ENCODE assay signal across 21 cellular contexts in the genomic region with DNA sequence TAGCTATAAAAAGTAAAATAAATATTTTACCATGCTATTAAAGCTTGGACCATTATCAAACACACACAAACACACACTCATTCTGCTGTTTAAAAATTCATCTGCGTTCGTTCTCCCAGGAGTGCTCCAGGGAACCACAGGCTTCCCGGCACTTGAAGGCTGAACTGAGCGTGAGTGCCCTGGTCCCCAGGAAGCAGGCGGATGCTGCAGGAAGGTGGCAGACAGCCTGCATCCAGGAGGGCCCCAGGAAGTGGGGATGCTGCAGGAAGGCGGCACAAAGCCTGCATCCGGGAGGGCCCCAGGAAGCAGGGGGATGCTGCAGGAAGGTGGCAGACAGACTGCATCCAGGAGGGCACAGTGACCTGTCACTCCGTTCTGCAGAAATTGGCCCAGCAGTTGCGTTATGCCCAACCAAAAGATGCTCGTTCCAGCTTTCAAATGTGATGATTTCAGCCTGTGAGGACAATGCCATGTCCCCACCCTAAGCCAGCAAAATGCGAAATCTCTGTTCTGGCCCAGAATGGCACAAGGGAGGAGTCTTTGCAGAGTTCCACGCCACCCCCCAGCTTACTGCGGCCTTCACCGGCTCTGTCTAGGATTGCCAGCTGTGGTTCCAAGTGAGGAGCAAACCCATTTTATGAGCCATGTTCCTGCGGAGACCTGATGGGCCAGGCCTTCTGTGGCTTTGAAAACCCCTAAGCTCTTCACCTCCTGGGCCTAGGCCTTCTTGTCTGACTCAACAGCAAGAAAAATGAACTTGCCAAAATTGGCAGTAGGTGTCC.
"Had no signal": no experiment of that assay in that cellular context is flagged by ENCODE, and none has a peak within 500 bp of the region (broad histone marks: within the 10 kb centered on the region; RNA-seq: fewer than 3 reads in every experiment).

No MANE protein-coding gene starts in this region.

- H3K27ac ChIP-seq: breast epithelium, epithelial cell of prostate, hepatocyte, left ventricle myocardium inferior, pancreas, prostate gland had no signal

- H3K9me3 ChIP-seq: breast epithelium, left ventricle myocardium inferior, mucosa of descending colon, pancreas, prostate gland had no signal

- H3K4me1 ChIP-seq: breast epithelium, pancreas, prostate gland had no signal

- DNase-seq: activated CD4-positive, alpha-beta T cell treated with anti-CD3 and anti-CD28 coated beads for 4 hours; activated CD4-positive, alpha-beta T cell treated with anti-CD3 and anti-CD28 coated beads, Interleukin-2, amount 50 U/mL, for 4 hours; activated naive CD4-positive, alpha-beta T cell; activated T-cell treated with anti-CD3 and anti-CD28 coated beads for 4 hours; activated T-cell treated with anti-CD3 and anti-CD28 coated beads, Interleukin-2, amount 50 U/mL, for 72 hours; dermis blood vessel endothelial cell; effector CD4-positive, alpha-beta T cell; islet precursor cell; left ventricle myocardium inferior; mesendoderm; mucosa of descending colon; nephron progenitor cell; pancreas; retina; small intestine; stimulated activated CD4-positive, alpha-beta T cell treated with anti-CD3 and anti-CD28 coated beads, Interleukin-4, amount 100 ng/mL, for 24 hours had no signal

- H3K36me3 ChIP-seq: breast epithelium, pancreas, prostate gland had no signal

- H3K4me3 ChIP-seq: breast epithelium, hepatocyte, left ventricle myocardium inferior, lung, mucosa of descending colon, pancreas, prostate gland had no signal

- H3K27me3 ChIP-seq: breast epithelium, hepatocyte, pancreas had no signal
